8 cellular contexts compared by ENCODE assay signal in genomic region chr2:73283545-73284295, GRCh38. TPM values are rescaled to one million over a fixed set of nuclear protein-coding genes. Genes with fewer than 3 reads are reported as not detected.
DNase-seq lines count a peak whose midpoint lies in the region; ATAC-seq, FAIRE-seq and TF ChIP-seq lines count a peak whose summit lies in the region.

No MANE protein-coding gene starts in this region.

- FAIRE-seq in urothelium cell line (lab: Jason Lieb, UNC) = peak; percentile 66

- H3K4me1 ChIP-seq in colonic mucosa (no peaks in the 10 kb centered on the region), mononuclear cell (ENCODE audit: insufficient read depth, low read length) (peaks cover 35% of the 10 kb centered on the region)

- H3K27me3 ChIP-seq in colonic mucosa (no peaks in the 10 kb centered on the region), mononuclear cell (ENCODE audit: insufficient read depth, low read length) (no peaks in the 10 kb centered on the region)

- no peak for TF ChIP-seq CTCF in colonic mucosa (IDR thresholded peaks at IDR 0.05)

- ATAC-seq in HG02938 (IDR thresholded peaks at IDR 0.05; ENCODE audit: unreplicated experiment) = peak; percentile 23

- peak overlapping the region; percentile 29 to 60 for H3K9ac ChIP-seq in colonic mucosa (ENCODE audit: low read depth in 2 of 2, low read length in 2 of 2)

- peak; percentile 7 to 16 for DNase-seq in activated CD4-positive, alpha-beta T cell treated with anti-CD3 and anti-CD28 coated beads for 4 hours
- DNase-seq in activated CD4-positive, alpha-beta T cell treated with anti-CD3 and anti-CD28 coated beads for 1 hour = no peak
- DNase-seq in RPMI8226 (peak; percentile 73), colonic mucosa (no peak), urothelium cell line (ENCODE audit: low spot score) (no peak), retina (no peak)

- H3K27ac ChIP-seq in colonic mucosa = no peak overlapping the region

- H3K4me3 ChIP-seq in colonic mucosa (peak overlapping the region; percentile 68), mononuclear cell (ENCODE audit: low read length) (peak overlapping the region; percentile 52)

- H3K36me3 ChIP-seq in colonic mucosa = no peaks in the 10 kb centered on the region

- no peaks in the 10 kb centered on the region for H3K9me3 ChIP-seq in colonic mucosa
- no peaks in the 10 kb centered on the region for H3K9me3 ChIP-seq in mononuclear cell (ENCODE audit: low read depth, low read length)

- intact Hi-C loops in colonic mucosa (cut with DNase I) = no loop called here

RNA-seq across cellular contexts. Expression of gene FBXO41, which starts 0.6 kb away (rescaled TPM):
- total RNA-seq in colonic mucosa (1 to 10 TPM; 2.4 to 2.5 TPM), mononuclear cell (4.2 TPM)

RNA-seq across cellular contexts. Expression of gene EGR4, which starts 9.6 kb away (rescaled TPM):
- total RNA-seq in colonic mucosa (not detected), mononuclear cell (0.52 TPM)

RNA-seq across cellular contexts. Expression of gene CCT7, which starts 49.6 kb away (rescaled TPM):
- total RNA-seq in colonic mucosa (100 to 1,000 TPM; 147 to 353 TPM), mononuclear cell (66.3 TPM)

RNA-seq across cellular contexts. Expression of gene PRADC1, which starts 50.7 kb away (rescaled TPM):
- total RNA-seq in colonic mucosa (10 to 100 TPM; 36.2 to 47.5 TPM), mononuclear cell (4.4 TPM)

Comparison
In these comparisons a context has a peak if more than half of its experiments do, and no peak if none do; other contexts are left out.
1. DNase-seq: peak in activated CD4-positive, alpha-beta T cell treated with anti-CD3 and anti-CD28 coated beads for 4 hours (2 of 2) and RPMI8226 (single experiment); none in activated CD4-positive, alpha-beta T cell treated with anti-CD3 and anti-CD28 coated beads for 1 hour (single experiment), colonic mucosa (single experiment), urothelium cell line (single experiment) and retina (single experiment).